1 cellular context compared by ENCODE assay signal in the genomic region with DNA sequence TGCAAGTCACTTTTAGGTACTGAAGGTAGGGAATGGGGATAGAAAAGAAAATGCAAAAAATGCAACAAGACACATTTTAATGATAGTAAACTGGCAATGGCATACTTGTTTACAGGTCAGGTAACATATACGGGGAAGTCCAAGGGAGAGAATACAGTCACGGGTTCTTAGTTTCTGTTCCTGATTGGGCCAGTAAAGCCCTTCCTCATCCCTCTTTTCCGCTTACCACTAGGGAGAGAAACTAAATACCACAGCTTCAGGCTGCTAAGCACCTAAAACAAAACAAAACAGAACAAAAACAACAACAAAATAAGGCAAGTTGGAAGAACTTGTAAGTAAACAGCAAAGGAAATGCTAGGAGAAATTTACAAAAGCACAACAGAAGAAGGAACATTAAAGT.
TF ChIP-seq lines count a peak whose summit lies in the region.

No MANE protein-coding gene starts in this region.

TF ChIP-seq in GM23338, 12 proteins besides CTCF, POLR2A, EP300 and RAD21 (continued from another document):
- TF ChIP-seq REST (IDR thresholded peaks at IDR 0.05; ENCODE audit: unreplicated experiment) (no peak), EZH2 (IDR thresholded peaks at IDR 0.05; ENCODE audit: low read depth, unreplicated experiment) (no peak), ZNF462 (CRISPR knock-in tag; IDR thresholded peaks at IDR 0.05) (no peak), NANOG (IDR thresholded peaks at IDR 0.05; ENCODE audit: borderline replicate concordance) (no peak)
